17 cellular contexts compared by ENCODE assay signal in genomic region chr5:81901539-81901938, GRCh38.
A peak's percentile ranks its signal among the peaks of the same experiment; 100 is the strongest.
DNase-seq lines count a peak whose midpoint lies in the region; ATAC-seq and TF ChIP-seq lines count a peak whose summit lies in the region.
"Had no signal": no experiment of that assay in that cellular context is flagged by ENCODE, and none has a peak within 500 bp of the region (broad histone marks: within the 10 kb centered on the region; RNA-seq: fewer than 3 reads in every experiment).

No MANE protein-coding gene starts in this region.

- no peak overlapping the region for H3K4me3 ChIP-seq in H7 (ENCODE audit: insufficient read depth, low read depth, low read length)
- H3K4me3 ChIP-seq: GM12878 had no signal

- intact Hi-C loops in Calu3 (cut with micrococcal nuclease; ENCODE audit: unreplicated experiment): no loop called here
- intact Hi-C loops in activated CD4-positive, alpha-beta T cell treated with anti-CD3 and anti-CD28 coated beads, Interleukin-2, amount 10 ng/mL, durations not matched to agents 24 days and 14 days (cut with micrococcal nuclease): no loop called here

- ATAC-seq in WTC11 (peak; percentile 75), GM19023 (IDR thresholded peaks at IDR 0.05; ENCODE audit: unreplicated experiment) (no peak)
- no peak for ATAC-seq in stimulated activated memory B cell treated with anti-CD40 and anti-IgM and Interleukin-4, amounts not matched to agents 10 μg/mL and 1 μg/mL and 100 μg/mL, for 72 hours
- ATAC-seq: GM12878 had no signal

- POLR2A ChIA-PET in WTC11 (lab: Charles Lee): no interaction called here

- no TSS peak for BruUV-seq in Calu3 (replicated peaks; lab: Mats Ljungman, UMichigan)

- no peak for TF ChIP-seq CTCF in WTC11 (IDR thresholded peaks at IDR 0.05)
- TF ChIP-seq CTCF in nephron (IDR thresholded peaks at IDR 0.05; ENCODE audit: unreplicated experiment in 3 of 3): no peak
- no peak for TF ChIP-seq CTCF in Calu3 (IDR thresholded peaks at IDR 0.05; ENCODE audit: unreplicated experiment)

- no peaks in the 10 kb centered on the region for H3K27me3 ChIP-seq in H7 (ENCODE audit: control insufficient read depth, insufficient read depth, low read length)
- H3K27me3 ChIP-seq: BE2C had no signal

- no peaks in the 10 kb centered on the region for H3K36me3 ChIP-seq in H7 (replicated peaks; ENCODE audit: control insufficient read depth, insufficient read depth, low read length)
- H3K36me3 ChIP-seq: BE2C had no signal

- no peak overlapping the region for H3K4me3 Mint-ChIP-seq in WTC11
- H3K4me3 Mint-ChIP-seq in nephron: no peak overlapping the region
- H3K4me3 Mint-ChIP-seq in stimulated activated memory B cell treated with anti-CD40 and anti-IgM and Interleukin-4, amounts not matched to agents 10 μg/mL and 1 μg/mL and 100 μg/mL, for 72 hours: no peak overlapping the region
- no peak overlapping the region for H3K4me3 Mint-ChIP-seq in Calu3 (ENCODE audit: low read depth, unreplicated experiment)
- H3K4me3 Mint-ChIP-seq in activated CD4-positive, alpha-beta T cell treated with anti-CD3 and anti-CD28 coated beads, Interleukin-2, amount 10 ng/mL, durations not matched to agents 24 days and 14 days: no peak overlapping the region
- H3K4me3 Mint-ChIP-seq: CD4-positive, CD25-positive, alpha-beta regulatory T cell had no signal

- DNase-seq in H7: peak; percentile 24
- no peak for DNase-seq in WTC11 (ENCODE audit: low spot score)
- DNase-seq in Calu3: no peak
- DNase-seq in activated CD4-positive, alpha-beta T cell treated with anti-CD3 and anti-CD28 coated beads, Interleukin-2, amount 10 ng/mL, durations not matched to agents 24 days and 14 days: no peak
- DNase-seq: ACHN; BE2C; C1 segment of cervical spinal cord; CD4-positive, CD25-positive, alpha-beta regulatory T cell; DMS79 treated with DMSO at 0.1 percent for 48 hours; GOT3; HCEC 1CT; Kasumi-1; KG1 had no signal

- H3K36me3 Mint-ChIP-seq in WTC11 (peaks cover 28% of the 10 kb centered on the region), nephron (ENCODE audit: low read depth) (no peaks in the 10 kb centered on the region), Calu3 (ENCODE audit: insufficient read depth, unreplicated experiment) (no peaks in the 10 kb centered on the region)
- H3K36me3 Mint-ChIP-seq in stimulated activated memory B cell treated with anti-CD40 and anti-IgM and Interleukin-4, amounts not matched to agents 10 μg/mL and 1 μg/mL and 100 μg/mL, for 72 hours: peaks cover 6% of the 10 kb centered on the region
- no peaks in the 10 kb centered on the region for H3K36me3 Mint-ChIP-seq in activated CD4-positive, alpha-beta T cell treated with anti-CD3 and anti-CD28 coated beads, Interleukin-2, amount 10 ng/mL, durations not matched to agents 24 days and 14 days (ENCODE audit: low read depth)

- H3K27me3 Mint-ChIP-seq in WTC11 (ENCODE audit: low read depth) (no peaks in the 10 kb centered on the region; the same call in 1 of the 2 replicates), nephron (ENCODE audit: low read depth) (peaks cover 4% of the 10 kb centered on the region), Calu3 (ENCODE audit: unreplicated experiment) (no peaks in the 10 kb centered on the region)
- H3K27me3 Mint-ChIP-seq in stimulated activated memory B cell treated with anti-CD40 and anti-IgM and Interleukin-4, amounts not matched to agents 10 μg/mL and 1 μg/mL and 100 μg/mL, for 72 hours: no peaks in the 10 kb centered on the region
- H3K27me3 Mint-ChIP-seq in activated CD4-positive, alpha-beta T cell treated with anti-CD3 and anti-CD28 coated beads, Interleukin-2, amount 10 ng/mL, durations not matched to agents 24 days and 14 days: no peaks in the 10 kb centered on the region
- H3K27me3 Mint-ChIP-seq: CD4-positive, CD25-positive, alpha-beta regulatory T cell had no signal

- H3K9me3 Mint-ChIP-seq in WTC11 (peaks cover 37% of the 10 kb centered on the region), nephron (peaks cover 21% of the 10 kb centered on the region), Calu3 (ENCODE audit: low read depth, unreplicated experiment) (peaks cover 7% of the 10 kb centered on the region)
- peaks cover 14% of the 10 kb centered on the region for H3K9me3 Mint-ChIP-seq in stimulated activated memory B cell treated with anti-CD40 and anti-IgM and Interleukin-4, amounts not matched to agents 10 μg/mL and 1 μg/mL and 100 μg/mL, for 72 hours
- peaks cover 6% of the 10 kb centered on the region for H3K9me3 Mint-ChIP-seq in activated CD4-positive, alpha-beta T cell treated with anti-CD3 and anti-CD28 coated beads, Interleukin-2, amount 10 ng/mL, durations not matched to agents 24 days and 14 days

- CTCF ChIA-PET in WTC11 (lab: Charles Lee) (no interaction called here), Calu3 (lab: Charles Lee) (no interaction called here)

- peak overlapping the region; percentile 85 for H3K27ac Mint-ChIP-seq in WTC11
- peak overlapping the region; percentile 0 to 20 (median 8) for H3K27ac Mint-ChIP-seq in nephron
- H3K27ac Mint-ChIP-seq in stimulated activated memory B cell treated with anti-CD40 and anti-IgM and Interleukin-4, amounts not matched to agents 10 μg/mL and 1 μg/mL and 100 μg/mL, for 72 hours: no peak overlapping the region
- no peak overlapping the region for H3K27ac Mint-ChIP-seq in Calu3 (ENCODE audit: unreplicated experiment)
- no peak overlapping the region for H3K27ac Mint-ChIP-seq in activated CD4-positive, alpha-beta T cell treated with anti-CD3 and anti-CD28 coated beads, Interleukin-2, amount 10 ng/mL, durations not matched to agents 24 days and 14 days

- H3K4me1 Mint-ChIP-seq in WTC11 (peaks cover 10% of the 10 kb centered on the region), nephron (peaks cover 10% of the 10 kb centered on the region), Calu3 (ENCODE audit: low read depth, unreplicated experiment) (no peaks in the 10 kb centered on the region)
- H3K4me1 Mint-ChIP-seq in stimulated activated memory B cell treated with anti-CD40 and anti-IgM and Interleukin-4, amounts not matched to agents 10 μg/mL and 1 μg/mL and 100 μg/mL, for 72 hours: no peaks in the 10 kb centered on the region
- no peaks in the 10 kb centered on the region for H3K4me1 Mint-ChIP-seq in activated CD4-positive, alpha-beta T cell treated with anti-CD3 and anti-CD28 coated beads, Interleukin-2, amount 10 ng/mL, durations not matched to agents 24 days and 14 days
- H3K4me1 Mint-ChIP-seq: CD4-positive, CD25-positive, alpha-beta regulatory T cell had no signal

TF ChIP-seq in WTC11, 78 proteins besides CTCF, POLR2A, EP300 and RAD21 (continues in another document):
- TF ChIP-seq MXD4 (CRISPR knock-in tag; IDR thresholded peaks at IDR 0.05; ENCODE audit: borderline replicate concordance): no peak
- no peak for TF ChIP-seq CBFB (CRISPR knock-in tag; IDR thresholded peaks at IDR 0.05; ENCODE audit: low read depth)
- TF ChIP-seq RELA (CRISPR knock-in tag; IDR thresholded peaks at IDR 0.05; ENCODE audit: borderline replicate concordance): no peak
- no peak for TF ChIP-seq NR3C1 (CRISPR knock-in tag; conservative IDR thresholded peaks at IDR 0.05; ENCODE audit: low read depth)
- TF ChIP-seq FOXP4 (CRISPR knock-in tag; IDR thresholded peaks at IDR 0.05): no peak
- TF ChIP-seq, protein P1, sequence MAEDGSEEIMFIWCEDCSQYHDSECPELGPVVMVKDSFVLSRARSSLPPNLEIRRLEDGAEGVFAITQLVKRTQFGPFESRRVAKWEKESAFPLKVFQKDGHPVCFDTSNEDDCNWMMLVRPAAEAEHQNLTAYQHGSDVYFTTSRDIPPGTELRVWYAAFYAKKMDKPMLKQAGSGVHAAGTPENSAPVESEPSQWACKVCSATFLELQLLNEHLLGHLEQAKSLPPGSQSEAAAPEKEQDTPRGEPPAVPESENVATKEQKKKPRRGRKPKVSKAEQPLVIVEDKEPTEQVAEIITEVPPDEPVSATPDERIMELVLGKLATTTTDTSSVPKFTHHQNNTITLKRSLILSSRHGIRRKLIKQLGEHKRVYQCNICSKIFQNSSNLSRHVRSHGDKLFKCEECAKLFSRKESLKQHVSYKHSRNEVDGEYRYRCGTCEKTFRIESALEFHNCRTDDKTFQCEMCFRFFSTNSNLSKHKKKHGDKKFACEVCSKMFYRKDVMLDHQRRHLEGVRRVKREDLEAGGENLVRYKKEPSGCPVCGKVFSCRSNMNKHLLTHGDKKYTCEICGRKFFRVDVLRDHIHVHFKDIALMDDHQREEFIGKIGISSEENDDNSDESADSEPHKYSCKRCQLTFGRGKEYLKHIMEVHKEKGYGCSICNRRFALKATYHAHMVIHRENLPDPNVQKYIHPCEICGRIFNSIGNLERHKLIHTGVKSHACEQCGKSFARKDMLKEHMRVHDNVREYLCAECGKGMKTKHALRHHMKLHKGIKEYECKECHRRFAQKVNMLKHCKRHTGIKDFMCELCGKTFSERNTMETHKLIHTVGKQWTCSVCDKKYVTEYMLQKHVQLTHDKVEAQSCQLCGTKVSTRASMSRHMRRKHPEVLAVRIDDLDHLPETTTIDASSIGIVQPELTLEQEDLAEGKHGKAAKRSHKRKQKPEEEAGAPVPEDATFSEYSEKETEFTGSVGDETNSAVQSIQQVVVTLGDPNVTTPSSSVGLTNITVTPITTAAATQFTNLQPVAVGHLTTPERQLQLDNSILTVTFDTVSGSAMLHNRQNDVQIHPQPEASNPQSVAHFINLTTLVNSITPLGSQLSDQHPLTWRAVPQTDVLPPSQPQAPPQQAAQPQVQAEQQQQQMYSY (CRISPR knock-in tag; IDR thresholded peaks at IDR 0.05): no peak
- no peak for TF ChIP-seq MYBL2 (CRISPR knock-in tag; IDR thresholded peaks at IDR 0.05)
- TF ChIP-seq GTF2I (CRISPR knock-in tag; conservative IDR thresholded peaks at IDR 0.05): no peak
- TF ChIP-seq NFE2L1 (CRISPR knock-in tag; IDR thresholded peaks at IDR 0.05): no peak

Comparison
In these comparisons a context has a peak if more than half of its experiments do, and no peak if none do; other contexts are left out.
1. H3K27ac Mint-ChIP-seq: peak in WTC11 (single experiment) and nephron (3 of 3); none in stimulated activated memory B cell treated with anti-CD40 and anti-IgM and Interleukin-4, amounts not matched to agents 10 μg/mL and 1 μg/mL and 100 μg/mL, for 72 hours (single experiment), Calu3 (single experiment) and activated CD4-positive, alpha-beta T cell treated with anti-CD3 and anti-CD28 coated beads, Interleukin-2, amount 10 ng/mL, durations not matched to agents 24 days and 14 days (single experiment).